21 cellular contexts compared by ENCODE assay signal in the genomic region with DNA sequence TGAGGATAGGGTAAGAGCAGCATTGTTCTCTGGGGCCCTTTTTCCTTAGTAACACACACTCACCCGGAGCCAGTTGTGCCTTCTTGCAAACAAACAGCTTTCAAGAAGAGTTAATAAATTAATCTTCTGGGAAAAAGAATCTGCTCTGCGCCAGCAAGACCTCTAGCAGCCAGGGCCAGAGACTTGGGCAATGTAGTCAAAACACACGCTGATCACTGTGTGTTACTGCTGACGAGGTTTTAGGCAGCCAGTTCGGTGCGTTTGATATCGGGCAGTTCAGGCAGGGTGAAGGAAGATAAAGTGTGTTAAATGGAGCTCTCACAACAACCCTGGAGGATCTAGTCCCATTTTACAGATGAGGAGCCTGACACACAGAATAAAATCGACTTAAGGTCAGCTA.
"Had no signal": no experiment of that assay in that cellular context is flagged by ENCODE, and none has a peak within 500 bp of the region (broad histone marks: within the 10 kb centered on the region; RNA-seq: fewer than 3 reads in every experiment).

No MANE protein-coding gene starts in this region.

- H3K27ac Mint-ChIP-seq: activated naive CD4-positive, alpha-beta T cell treated with anti-CD3 and anti-CD28 coated beads, Interleukin-2, amount 50 U/mL, for 72 hours; activated T-cell treated with anti-CD3 and anti-CD28 coated beads, Interleukin-2, amount 50 U/mL, for 72 hours; mesothelial cell of epicardium; progenitor cell of endocrine pancreas had no signal

- ATAC-seq: activated naive CD4-positive, alpha-beta T cell treated with anti-CD3 and anti-CD28 coated beads, Interleukin-2, amount 50 U/mL, for 72 hours; activated T-cell treated with anti-CD3 and anti-CD28 coated beads, Interleukin-2, amount 50 U/mL, for 72 hours; left colon; naive thymus-derived CD4-positive, alpha-beta T cell had no signal

- H3K4me3 ChIP-seq: gastrocnemius medialis, suprapubic skin, tibial artery had no signal

- H3K9me3 ChIP-seq: gastrocnemius medialis, suprapubic skin, tibial artery had no signal

- H3K27me3 ChIP-seq: gastrocnemius medialis, suprapubic skin, tibial artery had no signal

- H3K4me3 Mint-ChIP-seq: activated T-cell treated with anti-CD3 and anti-CD28 coated beads, Interleukin-2, amount 50 U/mL, for 72 hours; mesothelial cell of epicardium; naive thymus-derived CD4-positive, alpha-beta T cell had no signal

- DNase-seq: activated CD4-positive, alpha-beta T cell treated with anti-CD3 and anti-CD28 coated beads for 4 hours; activated CD4-positive, alpha-beta T cell treated with anti-CD3 and anti-CD28 coated beads, Interleukin-2, amount 50 U/mL, for 4 hours; activated CD4-positive, CD25-positive, alpha-beta regulatory T cell; activated naive CD4-positive, alpha-beta T cell; activated T-cell treated with anti-CD3 and anti-CD28 coated beads for 4 hours; activated T-cell treated with anti-CD3 and anti-CD28 coated beads, Interleukin-2, amount 50 U/mL, for 72 hours; effector CD8-positive, alpha-beta T cell; gastrocnemius medialis; hippocampal formation; kidney; left colon; naive thymus-derived CD4-positive, alpha-beta T cell; retina; stimulated activated CD4-positive, alpha-beta T cell treated with anti-CD3 and anti-CD28 coated beads, Interleukin-15, amount 100 ng/mL, for 24 hours; stimulated activated CD4-positive, alpha-beta T cell treated with anti-CD3 and anti-CD28 coated beads, Interleukin-2, amount 100 ng/mL, for 24 hours; stimulated activated naive CD4-positive, alpha-beta T cell; tibial artery had no signal

- H3K4me1 ChIP-seq: suprapubic skin, tibial artery had no signal

- H3K36me3 ChIP-seq: gastrocnemius medialis, suprapubic skin had no signal

- H3K27me3 Mint-ChIP-seq: naive thymus-derived CD4-positive, alpha-beta T cell; progenitor cell of endocrine pancreas had no signal

- H3K27ac ChIP-seq: suprapubic skin, tibial artery had no signal
